Comparison of ENCODE assay signal across 20 cellular contexts in the genomic region with DNA sequence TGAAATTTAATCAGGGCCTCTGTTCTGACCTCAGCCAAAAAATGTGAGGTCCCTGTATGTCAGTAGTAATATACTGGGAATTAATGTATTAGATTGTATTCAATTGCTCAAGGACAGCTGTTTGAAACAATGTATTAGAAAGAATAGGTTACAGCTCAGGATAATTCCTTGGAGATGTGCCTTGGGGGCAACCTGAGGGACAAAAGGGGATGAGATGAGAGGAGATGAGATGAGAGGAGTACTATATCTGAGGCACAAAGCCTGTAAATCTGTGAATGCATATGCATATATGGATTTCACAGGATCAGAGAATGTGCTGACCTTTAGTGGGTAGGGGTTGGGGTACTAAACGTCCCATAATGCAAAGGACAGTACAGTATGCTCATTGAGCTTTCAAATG.
DNase-seq lines count a peak whose midpoint lies in the region; ATAC-seq and TF ChIP-seq lines count a peak whose summit lies in the region.
"Had no signal": no experiment of that assay in that cellular context is flagged by ENCODE, and none has a peak within 500 bp of the region (broad histone marks: within the 10 kb centered on the region; RNA-seq: fewer than 3 reads in every experiment).

No MANE protein-coding gene starts in this region.

- no TSS peak for BruUV-seq in mammary epithelial cell (replicated peaks; lab: Mats Ljungman, UMichigan)
- BruUV-seq in PC-3 (replicated peaks; lab: Mats Ljungman, UMichigan): no TSS peak

- no peaks in the 10 kb centered on the region for H3K36me3 Mint-ChIP-seq in glutamatergic neuron (ENCODE audit: unreplicated experiment)
- H3K36me3 Mint-ChIP-seq: CD4-positive, CD25-positive, alpha-beta regulatory T cell; CD8-positive, alpha-beta T cell had no signal

- H3K9me2 ChIP-seq in PC-3 (replicated peaks; ENCODE audit: low read length): no peaks in the 10 kb centered on the region

- no peak for TF ChIP-seq CTCF in mammary epithelial cell (conservative IDR thresholded peaks at IDR 0.05 in 1 of 2, IDR thresholded peaks at IDR 0.05 in 1 of 2; ENCODE audit: extremely low read depth in 1 of 2, insufficient read depth in 1 of 2, low read depth in 1 of 2, low read length in 2 of 2)
- no peak for TF ChIP-seq CTCF in breast epithelium (IDR thresholded peaks at IDR 0.05)
- no peak for TF ChIP-seq CTCF in PC-3 (conservative IDR thresholded peaks at IDR 0.05; ENCODE audit: low read depth, low read length)
- no peak for TF ChIP-seq CTCF in glutamatergic neuron (IDR thresholded peaks at IDR 0.05; ENCODE audit: partially characterized antibody, unreplicated experiment)

- ATAC-seq in PC-3 (no peak), GM18907 (IDR thresholded peaks at IDR 0.05; ENCODE audit: unreplicated experiment) (no peak)
- ATAC-seq: CD8-positive, alpha-beta T cell; GM12878 had no signal

- WGBS in mammary epithelial cell (ENCODE audit: low coverage, missing lambda C conversion rate): 13% methylated on average over 1 of the region's 1 CpG

- in situ Hi-C loops in mammary epithelial cell (cut with MboI; ENCODE audit: low sequenced_read_pairs in 2 of 2): no loop called here

- H3K4me2 ChIP-seq in mammary epithelial cell (ENCODE audit: insufficient read depth, low read depth, low read length) (peak overlapping the region; percentile 6), PC-3 (ENCODE audit: low read length) (peak overlapping the region; percentile 33)
- H3K4me2 ChIP-seq: BLaER1 had no signal

- no peaks in the 10 kb centered on the region for H3F3A ChIP-seq in PC-3 (ENCODE audit: low read length, unreplicated experiment)

- H3K4me3 ChIP-seq in mammary epithelial cell (replicated peaks in 1 of 3; ENCODE audit: insufficient read depth in 1 of 3, low read depth in 2 of 3, low read length in 3 of 3): no peak overlapping the region
- no peak overlapping the region for H3K4me3 ChIP-seq in breast epithelium
- H3K4me3 ChIP-seq in PC-3 (ENCODE audit: low read length): no peak overlapping the region
- H3K4me3 ChIP-seq: BLaER1, GM12878 had no signal

- no peak overlapping the region for H3K9ac ChIP-seq in mammary epithelial cell (ENCODE audit: insufficient read depth, low read length)
- H3K9ac ChIP-seq in PC-3 (ENCODE audit: low read length): no peak overlapping the region
- H3K9ac ChIP-seq: BLaER1 had no signal

- H2AFZ ChIP-seq in mammary epithelial cell (ENCODE audit: low read depth, low read length) (peak overlapping the region; percentile 54), PC-3 (ENCODE audit: low read length) (0 out of 2 replicates have a peak overlapping the region, but pooled peaks have one; percentile 8)

- POLR2A ChIA-PET in PC-3 (lab: Charles Lee; ENCODE audit: unreplicated experiment): no interaction called here

- H3K27me3 ChIP-seq in mammary epithelial cell (ENCODE audit: insufficient read depth, low read length) (no peaks in the 10 kb centered on the region), breast epithelium (no peaks in the 10 kb centered on the region), PC-3 (ENCODE audit: low read length) (no peaks in the 10 kb centered on the region)
- H3K27me3 ChIP-seq: BLaER1 had no signal

- H3K27ac Mint-ChIP-seq in glutamatergic neuron (ENCODE audit: unreplicated experiment): peak overlapping the region; percentile 81
- H3K27ac Mint-ChIP-seq: B cell; CD4-positive, CD25-positive, alpha-beta regulatory T cell; CD8-positive, alpha-beta T cell had no signal

- intact Hi-C loops in mammary epithelial cell (cut with micrococcal nuclease) (loop anchor here (5.0 kb wide), 2 partner anchors 294 to 424 kb away; no protein-coding TSS in a partner anchor), breast epithelium (cut with DNase I; ENCODE audit: low total_unique reads) (no loop called here), PC-3 (cut with micrococcal nuclease) (loop anchor here (5.0 kb wide), 1 partner anchor 199 kb away; no protein-coding TSS in a partner anchor)

- DNase-seq in mammary epithelial cell (no peak), breast epithelium (ENCODE audit: low spot score in 2 of 2) (no peak), PC-3 (no peak), glutamatergic neuron (no peak), ecto neural progenitor cell (ENCODE audit: low spot score) (no peak)
- DNase-seq: Caco-2; CD4-positive, CD25-positive, alpha-beta regulatory T cell; CD8-positive, alpha-beta T cell; DMS 273 treated with DMSO at 0.1 percent for 48 hours; DMS79; EL; GDM1; GOT3; H9 had no signal

- no peaks in the 10 kb centered on the region for H4K20me1 ChIP-seq in mammary epithelial cell (ENCODE audit: insufficient read depth, low read length)
- no peaks in the 10 kb centered on the region for H4K20me1 ChIP-seq in PC-3 (ENCODE audit: low read length)
- H4K20me1 ChIP-seq: BLaER1 had no signal

- no peak overlapping the region for H3K4me3 Mint-ChIP-seq in glutamatergic neuron (ENCODE audit: unreplicated experiment)
- H3K4me3 Mint-ChIP-seq: B cell; CD4-positive, CD25-positive, alpha-beta regulatory T cell; CD8-positive, alpha-beta T cell; H9 had no signal

- H3K4me1 ChIP-seq in mammary epithelial cell (ENCODE audit: insufficient read depth, low read length): peaks cover 22% of the 10 kb centered on the region
- H3K4me1 ChIP-seq in breast epithelium: no peaks in the 10 kb centered on the region
- H3K4me1 ChIP-seq in PC-3 (ENCODE audit: insufficient read depth, low read length): peaks cover 29% of the 10 kb centered on the region
- H3K4me1 ChIP-seq: BLaER1, Caco-2 had no signal

- no peaks in the 10 kb centered on the region for H3K9me3 Mint-ChIP-seq in glutamatergic neuron (ENCODE audit: unreplicated experiment)
- H3K9me3 Mint-ChIP-seq: H9 had no signal

- H3K27me3 Mint-ChIP-seq in glutamatergic neuron (ENCODE audit: unreplicated experiment): peaks cover 1% of the 10 kb centered on the region
- H3K27me3 Mint-ChIP-seq: B cell; CD4-positive, CD25-positive, alpha-beta regulatory T cell had no signal

- peaks cover 16% of the 10 kb centered on the region for H3K4me1 Mint-ChIP-seq in glutamatergic neuron (ENCODE audit: low read depth, unreplicated experiment)
- H3K4me1 Mint-ChIP-seq: B cell had no signal

- CTCF ChIA-PET in mammary epithelial cell (lab: Charles Lee; ENCODE audit: low non-redundant PET) (no interaction called here), PC-3 (lab: Charles Lee) (no interaction called here)

- no peaks in the 10 kb centered on the region for H3K79me2 ChIP-seq in mammary epithelial cell (ENCODE audit: insufficient read depth, low read length)
- no peaks in the 10 kb centered on the region for H3K79me2 ChIP-seq in PC-3 (ENCODE audit: low read length)

- H3K9me3 ChIP-seq in mammary epithelial cell (replicated peaks; ENCODE audit: insufficient read depth, low read length) (no peaks in the 10 kb centered on the region), breast epithelium (no peaks in the 10 kb centered on the region), PC-3 (ENCODE audit: low read length) (no peaks in the 10 kb centered on the region)
- H3K9me3 ChIP-seq: BLaER1, Caco-2 had no signal

- dilution Hi-C loops in mammary epithelial cell (cut with HindIII; ENCODE audit: low sequenced_read_pairs): no loop called here

- no peak for TF ChIP-seq POLR2A in breast epithelium (IDR thresholded peaks at IDR 0.05)

- H3K27ac ChIP-seq in mammary epithelial cell (ENCODE audit: insufficient read depth, low read depth, low read length) (no peak overlapping the region), breast epithelium (peak overlapping the region in 1 of 2 donors; percentile 63), PC-3 (ENCODE audit: low read length) (peak overlapping the region; percentile 47)
- H3K27ac ChIP-seq: 22Rv1, BLaER1, C4-2B had no signal

- no peaks in the 10 kb centered on the region for H3K36me3 ChIP-seq in mammary epithelial cell (ENCODE audit: insufficient read depth, low read length)
- no peaks in the 10 kb centered on the region for H3K36me3 ChIP-seq in breast epithelium
- no peaks in the 10 kb centered on the region for H3K36me3 ChIP-seq in PC-3 (ENCODE audit: low read depth, low read length)
- H3K36me3 ChIP-seq: BLaER1 had no signal
